ENCODE assay signal across 18 cellular contexts in genomic region chr9:20189871-20190270, GRCh38.
DNase-seq lines count a peak whose midpoint lies in the region; ATAC-seq and TF ChIP-seq lines count a peak whose summit lies in the region.
"Had no signal": no experiment of that assay in that cellular context is flagged by ENCODE, and none has a peak within 500 bp of the region (broad histone marks: within the 10 kb centered on the region; RNA-seq: fewer than 3 reads in every experiment).

No MANE protein-coding gene starts in this region.

- no peak overlapping the region for H3K4me3 Mint-ChIP-seq in nephron progenitor cell
- no peak overlapping the region for H3K4me3 Mint-ChIP-seq in stimulated activated memory B cell treated with anti-CD40 and anti-IgM and Interleukin-4, amounts not matched to agents 10 μg/mL and 1 μg/mL and 100 μg/mL, for 72 hours
- H3K4me3 Mint-ChIP-seq: CD4-positive, alpha-beta T cell; T-cell had no signal

- TF ChIP-seq CTCF in nephron progenitor cell (IDR thresholded peaks at IDR 0.05) = no peak

- H3K36me3 ChIP-seq in H7 (replicated peaks; ENCODE audit: control insufficient read depth, insufficient read depth, low read length) = no peaks in the 10 kb centered on the region
- H3K36me3 ChIP-seq: HAP-1 had no signal

- no peak for TF ChIP-seq POLR2A in erythroblast (IDR thresholded peaks at IDR 0.05; ENCODE audit: low read length)

- peaks cover 35% of the 10 kb centered on the region for H3K36me3 Mint-ChIP-seq in nephron progenitor cell (ENCODE audit: low read depth)
- no peaks in the 10 kb centered on the region for H3K36me3 Mint-ChIP-seq in stimulated activated memory B cell treated with anti-CD40 and anti-IgM and Interleukin-4, amounts not matched to agents 10 μg/mL and 1 μg/mL and 100 μg/mL, for 72 hours
- H3K36me3 Mint-ChIP-seq: T-cell had no signal

- H3K9me3 Mint-ChIP-seq in nephron progenitor cell = peaks cover 18% of the 10 kb centered on the region
- H3K9me3 Mint-ChIP-seq in stimulated activated memory B cell treated with anti-CD40 and anti-IgM and Interleukin-4, amounts not matched to agents 10 μg/mL and 1 μg/mL and 100 μg/mL, for 72 hours = no peaks in the 10 kb centered on the region

- H3K27me3 ChIP-seq in H7 (ENCODE audit: control insufficient read depth, insufficient read depth, low read length) = no peaks in the 10 kb centered on the region

- ATAC-seq in HG02798 (IDR thresholded peaks at IDR 0.05; ENCODE audit: poor library complexity, unreplicated experiment) = no peak
- ATAC-seq in stimulated activated memory B cell treated with anti-CD40 and anti-IgM and Interleukin-4, amounts not matched to agents 10 μg/mL and 1 μg/mL and 100 μg/mL, for 72 hours = no peak
- ATAC-seq: T-cell had no signal

- peaks cover 3% of the 10 kb centered on the region for H3K27me3 Mint-ChIP-seq in nephron progenitor cell (ENCODE audit: low read depth, poor library complexity)
- H3K27me3 Mint-ChIP-seq in stimulated activated memory B cell treated with anti-CD40 and anti-IgM and Interleukin-4, amounts not matched to agents 10 μg/mL and 1 μg/mL and 100 μg/mL, for 72 hours = no peaks in the 10 kb centered on the region
- H3K27me3 Mint-ChIP-seq: CD4-positive, alpha-beta T cell had no signal

- H3K4me3 ChIP-seq in H7 (ENCODE audit: insufficient read depth, low read depth, low read length) = no peak overlapping the region
- H3K4me3 ChIP-seq: HAP-1, PC-9, SK-N-MC had no signal

- H3K4me1 Mint-ChIP-seq in nephron progenitor cell = peaks cover 35% of the 10 kb centered on the region
- H3K4me1 Mint-ChIP-seq in stimulated activated memory B cell treated with anti-CD40 and anti-IgM and Interleukin-4, amounts not matched to agents 10 μg/mL and 1 μg/mL and 100 μg/mL, for 72 hours = no peaks in the 10 kb centered on the region

- no peak overlapping the region for H3K27ac Mint-ChIP-seq in nephron progenitor cell
- H3K27ac Mint-ChIP-seq in stimulated activated memory B cell treated with anti-CD40 and anti-IgM and Interleukin-4, amounts not matched to agents 10 μg/mL and 1 μg/mL and 100 μg/mL, for 72 hours = no peak overlapping the region
- H3K27ac Mint-ChIP-seq: CD4-positive, alpha-beta T cell; T-cell had no signal

- DNase-seq in H7 (peak; percentile 32), NCI-H146 treated with DMSO at 0.1 percent for 48 hours (lab: John Stamatoyannopoulos, UW; ENCODE audit: unreplicated experiment) (peak; percentile 40), cerebellar cortex (ENCODE audit: low spot score) (peak; percentile 52), nephron progenitor cell (peak; percentile 47), erythroblast (lab: John Stamatoyannopoulos, UW) (no peak)
- DNase-seq in stimulated activated CD4-positive, alpha-beta T cell treated with anti-CD3 and anti-CD28 coated beads, Interleukin-4, amount 100 ng/mL, for 1 hour = no peak
- DNase-seq: ACHN; CD4-positive, alpha-beta T cell; MV-4-11; NCI-H187; NCI-H2171 treated with DMSO at 0.1 percent for 48 hours; NCI-H526; PC-9; T-cell had no signal

Comparison
In these comparisons a context has a peak if more than half of its experiments do, and no peak if none do; other contexts are left out.
1. DNase-seq: peak in H7 (single experiment), NCI-H146 treated with DMSO at 0.1 percent for 48 hours (single experiment), cerebellar cortex (single experiment) and nephron progenitor cell (single experiment); none in stimulated activated CD4-positive, alpha-beta T cell treated with anti-CD3 and anti-CD28 coated beads, Interleukin-4, amount 100 ng/mL, for 1 hour (single experiment) and erythroblast (0 of 2).